Comparison of ENCODE assay signal across 1 cellular context in genomic region chr5:140365282-140365681, GRCh38.
TF ChIP-seq lines count a peak whose summit lies in the region.

No MANE protein-coding gene starts in this region.

TF ChIP-seq in HEK293, 187 proteins besides CTCF, POLR2A, EP300 and RAD21:
- no peak for TF ChIP-seq ZNF221 (tag by site-specific recombination; IDR thresholded peaks at IDR 0.05; ENCODE audit: borderline replicate concordance)
- no peak for TF ChIP-seq ZFP69B (tag by site-specific recombination; IDR thresholded peaks at IDR 0.05)
- TF ChIP-seq GLI2 (tag by site-specific recombination; IDR thresholded peaks at IDR 0.05; ENCODE audit: borderline replicate concordance, low read depth), result no peak
- TF ChIP-seq ZNF664 (tag by site-specific recombination; IDR thresholded peaks at IDR 0.05), result 0 out of 2 replicates have a peak, but pooled peaks have one; percentile 60
- TF ChIP-seq ZNF580 (tag by site-specific recombination; IDR thresholded peaks at IDR 0.05), result no peak
- TF ChIP-seq ZBTB10 (tag by site-specific recombination; IDR thresholded peaks at IDR 0.05), result no peak
- peak; percentile 51; the same call in 1 of the 2 replicates for TF ChIP-seq ZNF398 (tag by site-specific recombination; IDR thresholded peaks at IDR 0.05)
- peak; percentile 18; the same call in 1 of the 2 replicates for TF ChIP-seq SP3 (tag by site-specific recombination; IDR thresholded peaks at IDR 0.05)
- no peak for TF ChIP-seq ZBTB48 (tag by site-specific recombination; IDR thresholded peaks at IDR 0.05)
